In genomic region chr2:23037596-23037995, GRCh38 we compare ENCODE assay signal across 18 cellular contexts.
DNase-seq lines count a peak whose midpoint lies in the region; ATAC-seq and TF ChIP-seq lines count a peak whose summit lies in the region.
"Had no signal": no experiment of that assay in that cellular context is flagged by ENCODE, and none has a peak within 500 bp of the region (broad histone marks: within the 10 kb centered on the region; RNA-seq: fewer than 3 reads in every experiment).

No MANE protein-coding gene starts in this region.

- H3K9me2 ChIP-seq in MM.1S (replicated peaks; ENCODE audit: insufficient read depth, low read length), result no peaks in the 10 kb centered on the region

- no peaks in the 10 kb centered on the region for H3K79me2 ChIP-seq in neural progenitor cell (ENCODE audit: low read depth)
- no peaks in the 10 kb centered on the region for H3K79me2 ChIP-seq in MM.1S (ENCODE audit: low read length)

- CTCF ChIA-PET in Calu3 (lab: Charles Lee), result no interaction called here

- H3K36me3 ChIP-seq in neural progenitor cell (no peaks in the 10 kb centered on the region), MM.1S (replicated peaks; ENCODE audit: insufficient read depth, low read length) (no peaks in the 10 kb centered on the region)
- H3K36me3 ChIP-seq: Peyer's patch had no signal

- intact Hi-C loops in sciatic nerve (cut with DNase I), result no loop called here
- intact Hi-C loops in Calu3 (cut with micrococcal nuclease; ENCODE audit: unreplicated experiment), result no loop called here

- H3K27ac ChIP-seq in neural progenitor cell (no peak overlapping the region), MM.1S (ENCODE audit: low read length) (no peak overlapping the region)
- H3K27ac ChIP-seq: A549, GM23248, Peyer's patch had no signal

- H3K27ac Mint-ChIP-seq in neural progenitor cell (no peak overlapping the region), Calu3 (ENCODE audit: unreplicated experiment) (no peak overlapping the region)
- H3K27ac Mint-ChIP-seq: CD14-positive monocyte had no signal

- H3K4me1 Mint-ChIP-seq in neural progenitor cell (peaks cover 29% of the 10 kb centered on the region), Calu3 (ENCODE audit: low read depth, unreplicated experiment) (no peaks in the 10 kb centered on the region)
- H3K4me1 Mint-ChIP-seq: CD14-positive monocyte had no signal

- H3K9me3 ChIP-seq in neural progenitor cell (ENCODE audit: low read depth) (no peaks in the 10 kb centered on the region), MM.1S (replicated peaks; ENCODE audit: insufficient read depth, low read length) (no peaks in the 10 kb centered on the region)
- H3K9me3 ChIP-seq: A549, Peyer's patch had no signal

- H3K36me3 Mint-ChIP-seq in neural progenitor cell (no peaks in the 10 kb centered on the region), Calu3 (ENCODE audit: insufficient read depth, unreplicated experiment) (no peaks in the 10 kb centered on the region)
- H3K36me3 Mint-ChIP-seq: CD14-positive monocyte had no signal

- no peak overlapping the region for H3K9ac ChIP-seq in neural progenitor cell
- no peak overlapping the region for H3K9ac ChIP-seq in MM.1S (ENCODE audit: low read length)
- H3K9ac ChIP-seq: GM23248 had no signal

- no peaks in the 10 kb centered on the region for H3K4me1 ChIP-seq in neural progenitor cell
- H3K4me1 ChIP-seq in MM.1S (ENCODE audit: low read length), result no peaks in the 10 kb centered on the region
- H3K4me1 ChIP-seq: A549, Peyer's patch had no signal

- no peak overlapping the region for H2AFZ ChIP-seq in neural progenitor cell (replicated peaks)
- H2AFZ ChIP-seq in MM.1S (ENCODE audit: low read length), result no peak overlapping the region
- H2AFZ ChIP-seq: GM23248 had no signal

- H4K20me1 ChIP-seq in neural progenitor cell (ENCODE audit: low read depth) (no peaks in the 10 kb centered on the region), MM.1S (ENCODE audit: insufficient read depth, low read length) (no peaks in the 10 kb centered on the region)

- H3K4me2 ChIP-seq in neural progenitor cell (no peak overlapping the region), MM.1S (ENCODE audit: low read depth, low read length) (no peak overlapping the region)
- H3K4me2 ChIP-seq: A549 had no signal

- H3F3A ChIP-seq in neural progenitor cell (ENCODE audit: low read depth), result no peaks in the 10 kb centered on the region
- no peaks in the 10 kb centered on the region for H3F3A ChIP-seq in MM.1S (ENCODE audit: insufficient read depth, low read length)

- H3K4me3 ChIP-seq in neural progenitor cell (no peak overlapping the region), MM.1S (ENCODE audit: low read length) (no peak overlapping the region)
- H3K4me3 ChIP-seq: A549, GM23248, Peyer's patch had no signal

- H3K27me3 Mint-ChIP-seq in neural progenitor cell (ENCODE audit: insufficient read depth, low read depth), result no peaks in the 10 kb centered on the region
- H3K27me3 Mint-ChIP-seq in Calu3 (ENCODE audit: unreplicated experiment), result peaks cover 17% of the 10 kb centered on the region

- ATAC-seq in sciatic nerve (peak; percentile 38), GM19395 (IDR thresholded peaks at IDR 0.05; ENCODE audit: unreplicated experiment) (no peak)
- ATAC-seq: A549, HCT116, SK-N-SH treated with all-trans-retinoic acid at 6 μM for 48 hours had no signal

- no peak overlapping the region for H3K4me3 Mint-ChIP-seq in neural progenitor cell
- no peak overlapping the region for H3K4me3 Mint-ChIP-seq in Calu3 (ENCODE audit: low read depth, unreplicated experiment)
- H3K4me3 Mint-ChIP-seq: CD14-positive monocyte had no signal

- H3K9me3 Mint-ChIP-seq in neural progenitor cell (no peaks in the 10 kb centered on the region), Calu3 (ENCODE audit: low read depth, unreplicated experiment) (no peaks in the 10 kb centered on the region)

- TF ChIP-seq CTCF in neural progenitor cell (IDR thresholded peaks at IDR 0.05), result no peak
- no peak for TF ChIP-seq CTCF in Calu3 (IDR thresholded peaks at IDR 0.05; ENCODE audit: unreplicated experiment)
- TF ChIP-seq CTCF in MM.1S (IDR thresholded peaks at IDR 0.05; ENCODE audit: low read length), result no peak

- DNase-seq in COLO829 (ENCODE audit: low spot score) (peak; percentile 49), amygdala (lab: John Stamatoyannopoulos, UW) (peak in 38 of 56 donors; percentile 3 to 78 (median 42)), inferior parietal cortex (ENCODE audit: extremely low spot score) (peak; percentile 80), sciatic nerve (ENCODE audit: low spot score) (no peak), neural progenitor cell (ENCODE audit: low spot score) (no peak), Calu3 (no peak), MM.1S (no peak)
- DNase-seq: GM23248, NCI-H1694 treated with DMSO at 0.1 percent for 48 hours, NCI-H345, NCI-H748 treated with DMSO at 0.1 percent for 48 hours, Peyer's patch, Right ventricle myocardium superior had no signal

- H3K27me3 ChIP-seq in neural progenitor cell (no peaks in the 10 kb centered on the region), MM.1S (replicated peaks; ENCODE audit: insufficient read depth, low read length) (no peaks in the 10 kb centered on the region)
- H3K27me3 ChIP-seq: Peyer's patch had no signal

- BruUV-seq in Calu3 (replicated peaks; lab: Mats Ljungman, UMichigan), result no TSS peak

Comparison
In these comparisons a context has a peak if more than half of its experiments do, and no peak if none do; other contexts are left out.
1. DNase-seq: peak in COLO829 (single experiment), amygdala (38 of 56) and inferior parietal cortex (single experiment); none in sciatic nerve (single experiment), neural progenitor cell (single experiment), Calu3 (single experiment) and MM.1S (single experiment).